In the genomic region with DNA sequence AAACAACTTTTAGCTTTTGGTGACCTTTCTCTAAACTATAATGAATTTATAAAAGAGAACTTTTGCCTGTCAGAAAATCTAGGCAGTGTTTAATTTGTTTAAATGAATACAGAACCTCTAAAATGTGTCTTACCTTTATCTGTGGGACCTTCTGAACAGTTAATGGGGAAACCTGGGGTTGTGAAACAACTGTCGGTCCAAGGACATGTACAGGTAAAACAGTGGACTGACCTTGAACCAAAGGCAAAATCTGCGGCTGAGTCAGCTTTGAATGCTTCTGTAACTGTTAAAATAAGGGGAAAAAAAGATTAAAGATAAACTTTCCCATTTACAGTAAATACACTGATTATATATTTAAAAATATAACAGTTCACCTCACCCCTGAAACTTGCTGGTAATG, we compare ENCODE assay signal across 18 cellular contexts.
"Had no signal": no experiment of that assay in that cellular context is flagged by ENCODE, and none has a peak within 500 bp of the region (broad histone marks: within the 10 kb centered on the region; RNA-seq: fewer than 3 reads in every experiment).

No MANE protein-coding gene starts in this region.

- H3K4me3 ChIP-seq: coronary artery, dorsolateral prefrontal cortex, esophagus muscularis mucosa, gastroesophageal sphincter, heart left ventricle, hepatocyte, left ventricle myocardium inferior, lower lobe of right lung, mucosa of descending colon had no signal

- H3K27ac ChIP-seq: coronary artery, dorsolateral prefrontal cortex, esophagus muscularis mucosa, foreskin keratinocyte, gastroesophageal sphincter, heart left ventricle, hepatocyte, left ventricle myocardium inferior, lower lobe of right lung had no signal

- H3K36me3 ChIP-seq: esophagus muscularis mucosa, gastroesophageal sphincter, heart left ventricle, left ventricle myocardium inferior, lower lobe of right lung had no signal

- H3K27me3 ChIP-seq: esophagus muscularis mucosa, foreskin keratinocyte, gastroesophageal sphincter, hepatocyte had no signal

- ATAC-seq: foreskin keratinocyte, gastroesophageal sphincter, heart left ventricle, left cardiac atrium, lower lobe of right lung, mucosa of descending colon had no signal

- DNase-seq: dermis blood vessel endothelial cell; dorsolateral prefrontal cortex; effector CD4-positive, alpha-beta T cell; effector memory CD4-positive, alpha-beta T cell; foreskin keratinocyte; heart left ventricle; hypothalamus; immature natural killer cell; left cardiac atrium; left ventricle myocardium inferior; lower lobe of right lung; mesenchymal stem cell; mucosa of descending colon; naive B cell had no signal

- H3K9me3 ChIP-seq: esophagus muscularis mucosa, gastroesophageal sphincter, heart left ventricle, left ventricle myocardium inferior, lower lobe of right lung, mucosa of descending colon had no signal

- H3K4me1 ChIP-seq: esophagus muscularis mucosa, foreskin keratinocyte, gastroesophageal sphincter, heart left ventricle, left ventricle myocardium inferior, lower lobe of right lung had no signal
